13 cellular contexts compared by ENCODE assay signal in the genomic region with DNA sequence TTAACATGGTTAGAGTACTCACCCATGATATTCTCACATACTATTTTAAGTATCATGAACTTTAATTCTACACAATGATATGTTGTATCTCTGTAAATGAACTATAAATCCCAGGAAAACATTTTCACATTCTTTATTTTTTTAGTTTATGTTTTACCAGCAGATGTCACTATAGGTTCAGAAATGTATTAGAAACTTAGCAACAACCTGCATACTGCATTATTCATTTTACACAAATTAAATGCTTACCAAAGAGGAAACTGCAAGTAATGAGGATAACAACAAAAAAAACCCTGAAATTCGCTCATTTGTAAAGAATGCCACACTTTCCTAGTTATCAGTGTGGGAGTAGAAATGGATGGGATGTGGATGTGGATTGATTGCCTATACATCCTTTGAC.
DNase-seq lines count a peak whose midpoint lies in the region; ATAC-seq, FAIRE-seq and TF ChIP-seq lines count a peak whose summit lies in the region.
"Had no signal": no experiment of that assay in that cellular context is flagged by ENCODE, and none has a peak within 500 bp of the region (broad histone marks: within the 10 kb centered on the region; RNA-seq: fewer than 3 reads in every experiment).

No MANE protein-coding gene starts in this region.

- no TSS peak for BruUV-seq in mammary epithelial cell (replicated peaks; lab: Mats Ljungman, UMichigan)

- no peaks in the 10 kb centered on the region for H3K9me3 ChIP-seq in mammary epithelial cell (replicated peaks; ENCODE audit: insufficient read depth, low read length)
- no peaks in the 10 kb centered on the region for H3K9me3 ChIP-seq in psoas muscle
- H3K9me3 ChIP-seq: uterus had no signal

- H3K36me3 ChIP-seq in mammary epithelial cell (ENCODE audit: insufficient read depth, low read length) = peaks cover 40% of the 10 kb centered on the region
- H3K36me3 ChIP-seq in psoas muscle (ENCODE audit: insufficient read depth in 1 of 2, low read depth in 1 of 2) = peaks cover 20 to 98% of the 10 kb centered on the region in 2 donors
- H3K36me3 ChIP-seq: uterus had no signal

- H3K27me3 ChIP-seq in mammary epithelial cell (ENCODE audit: insufficient read depth, low read length) = no peaks in the 10 kb centered on the region
- no peaks in the 10 kb centered on the region for H3K27me3 ChIP-seq in psoas muscle (ENCODE audit: insufficient read depth in 3 of 3, low read length in 2 of 3)
- H3K27me3 ChIP-seq: uterus had no signal

- peaks cover 12% of the 10 kb centered on the region for H3K79me2 ChIP-seq in mammary epithelial cell (ENCODE audit: insufficient read depth, low read length)

- H3K4me2 ChIP-seq in mammary epithelial cell (ENCODE audit: insufficient read depth, low read depth, low read length) = no peak overlapping the region

- peak; percentile 7 to 11 for TF ChIP-seq CTCF in mammary epithelial cell (conservative IDR thresholded peaks at IDR 0.05 in 1 of 2, IDR thresholded peaks at IDR 0.05 in 1 of 2; ENCODE audit: extremely low read depth in 1 of 2, insufficient read depth in 1 of 2, low read depth in 1 of 2, low read length in 2 of 2)
- no peak for TF ChIP-seq CTCF in psoas muscle (IDR thresholded peaks at IDR 0.05)

- no peak overlapping the region for H3K27ac ChIP-seq in mammary epithelial cell (ENCODE audit: insufficient read depth, low read depth, low read length)
- H3K27ac ChIP-seq in psoas muscle = no peak overlapping the region
- H3K27ac ChIP-seq: uterus had no signal

- in situ Hi-C loops in mammary epithelial cell (cut with MboI; ENCODE audit: low sequenced_read_pairs in 2 of 2) = loop anchor here in 1 of 2 donors (25.0 kb wide), 1 partner anchor 377 kb away; no protein-coding TSS in a partner anchor

- intact Hi-C loops in mammary epithelial cell (cut with micrococcal nuclease) = loop anchor here (1.0 to 2.0 kb wide), 3 partner anchors 284 to 387 kb away; no protein-coding TSS in a partner anchor
- intact Hi-C loops in psoas muscle (cut with DNase I) = loop anchor here in 1 of 2 donors (10.0 kb wide), 1 partner anchor 281 kb away; no protein-coding TSS in a partner anchor

- H3K9ac ChIP-seq in mammary epithelial cell (ENCODE audit: insufficient read depth, low read length) = no peak overlapping the region

- dilution Hi-C loops in mammary epithelial cell (cut with HindIII; ENCODE audit: low sequenced_read_pairs) = loop anchor here (5.0 kb wide), 1 partner anchor 382 kb away; no protein-coding TSS in a partner anchor

- peak; percentile 94 for FAIRE-seq in A204.1 (lab: Jason Lieb, UNC)

- peaks cover 2% of the 10 kb centered on the region for H4K20me1 ChIP-seq in mammary epithelial cell (ENCODE audit: insufficient read depth, low read length)

- H3K4me1 ChIP-seq in mammary epithelial cell (ENCODE audit: insufficient read depth, low read length) = peaks cover 6% of the 10 kb centered on the region
- H3K4me1 ChIP-seq in psoas muscle = no peaks in the 10 kb centered on the region
- H3K4me1 ChIP-seq: uterus had no signal

- H2AFZ ChIP-seq in mammary epithelial cell (ENCODE audit: low read depth, low read length) = no peak overlapping the region

- 100% methylated on average over 1 of the region's 1 CpG for WGBS in mammary epithelial cell (ENCODE audit: low coverage, missing lambda C conversion rate)
- 88 to 97% (median 91%) methylated on average over 1 of the region's 1 CpG for WGBS in psoas muscle, 3 donors

- H3K4me3 ChIP-seq in mammary epithelial cell (replicated peaks in 1 of 3; ENCODE audit: insufficient read depth in 1 of 3, low read depth in 2 of 3, low read length in 3 of 3) (no peak overlapping the region), psoas muscle (no peak overlapping the region)
- H3K4me3 ChIP-seq: uterus had no signal

- DNase-seq in EH (ENCODE audit: low read depth) (peak; percentile 18), NCI-H2227 treated with DMSO at 0.1 percent for 48 hours (lab: John Stamatoyannopoulos, UW) (peak; percentile 29), mammary epithelial cell (no peak), midbrain (lab: John Stamatoyannopoulos, UW) (no peak), psoas muscle (no peak), SK-N-DZ (ENCODE audit: low spot score) (no peak)
- DNase-seq: activated B cell treated with CpG ODN at 0.5 μM for 24 hours, C1 segment of cervical spinal cord, kidney glomerular epithelial cell, NCI-H1436, uterus had no signal

- ATAC-seq in psoas muscle (no peak), HG03196 (IDR thresholded peaks at IDR 0.05; ENCODE audit: unreplicated experiment) (no peak)

- CTCF ChIA-PET in mammary epithelial cell (lab: Charles Lee; ENCODE audit: low non-redundant PET) = no interaction called here

Comparison
In these comparisons a context has a peak if more than half of its experiments do, and no peak if none do; other contexts are left out.
1. DNase-seq: peak in EH (single experiment) and NCI-H2227 treated with DMSO at 0.1 percent for 48 hours (single experiment); none in mammary epithelial cell (single experiment), midbrain (single experiment), psoas muscle (0 of 2) and SK-N-DZ (single experiment).